ENCODE assay signal across 8 cellular contexts in the genomic region with DNA sequence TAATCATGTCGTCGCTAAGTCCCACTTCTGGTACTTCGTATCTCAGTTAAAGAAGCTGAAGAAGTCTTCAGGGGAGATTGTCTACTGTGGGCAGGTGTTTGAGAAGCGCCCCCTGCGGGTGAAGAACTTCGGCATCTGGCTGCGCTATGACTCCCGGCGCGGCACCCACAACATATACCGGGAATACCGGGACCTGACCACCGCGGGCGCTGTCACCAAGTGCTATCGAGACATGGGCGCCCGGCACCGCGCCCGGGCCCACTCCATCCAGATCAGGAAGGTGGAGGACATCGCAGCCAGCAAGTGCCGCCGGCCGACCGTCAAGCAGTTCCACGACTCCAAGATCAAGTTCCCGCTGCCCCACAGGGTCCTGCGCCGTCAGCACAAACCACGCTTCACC. TPM values are rescaled to one million over a fixed set of nuclear protein-coding genes. Genes with fewer than 3 reads are reported as not detected.
DNase-seq lines count a peak whose midpoint lies in the region; ATAC-seq and TF ChIP-seq lines count a peak whose summit lies in the region.

No MANE protein-coding gene starts in this region.

- no peaks in the 10 kb centered on the region for H3K36me3 Mint-ChIP-seq in activated T-helper 17 cell treated with anti-CD3 and anti-CD28 coated beads, Interleukin-2, amount 50 U/mL, for 72 hours (ENCODE audit: low read depth)

- no peak for TF ChIP-seq POLR2A in NB4 (IDR thresholded peaks at IDR 0.05; ENCODE audit: extremely low read depth, insufficient read length)

- no peaks in the 10 kb centered on the region for H3K27me3 ChIP-seq in right cardiac atrium (ENCODE audit: control insufficient read depth, insufficient read depth)

- 4% methylated on average over 31 of the region's 31 CpGs for WGBS in right cardiac atrium

- peaks cover 4% of the 10 kb centered on the region for H3K27me3 Mint-ChIP-seq in activated T-helper 17 cell treated with anti-CD3 and anti-CD28 coated beads, Interleukin-2, amount 50 U/mL, for 72 hours

- TF ChIP-seq CTCF in C4-2B (conservative IDR thresholded peaks at IDR 0.05) (peak; percentile 77), NB4 (IDR thresholded peaks at IDR 0.05; ENCODE audit: low read depth, low read length) (peak; percentile 44)

- no peaks in the 10 kb centered on the region for H3K4me1 Mint-ChIP-seq in activated T-helper 17 cell treated with anti-CD3 and anti-CD28 coated beads, Interleukin-2, amount 50 U/mL, for 72 hours

- no peaks in the 10 kb centered on the region for H3K9me3 Mint-ChIP-seq in activated T-helper 17 cell treated with anti-CD3 and anti-CD28 coated beads, Interleukin-2, amount 50 U/mL, for 72 hours

- intact Hi-C loops in right cardiac atrium (cut with DNase I) = loop anchor here in 3 of 4 donors (10.0 kb wide), 3 partner anchors 47 to 117 kb away; no protein-coding TSS in a partner anchor

- no peak overlapping the region for H3K4me3 ChIP-seq in NB4 (ENCODE audit: low read depth, low read length)
- no peak overlapping the region for H3K4me3 ChIP-seq in right cardiac atrium (ENCODE audit: low read length)

- peak overlapping the region; percentile 33 for H3K4me3 Mint-ChIP-seq in activated T-helper 17 cell treated with anti-CD3 and anti-CD28 coated beads, Interleukin-2, amount 50 U/mL, for 72 hours

- no peaks in the 10 kb centered on the region for H3K4me1 ChIP-seq in right cardiac atrium (ENCODE audit: control insufficient read depth, insufficient read depth, low read length)

- DNase-seq in NB4 (ENCODE audit: low read depth) (peak; percentile 61), right cardiac atrium (peak in 2 of 3 donors; percentile 76 to 83), cerebellum (ENCODE audit: low spot score) (no peak), NCI-H2081 (lab: John Stamatoyannopoulos, UW) (no peak), glomerular visceral epithelial cell (ENCODE audit: extremely low spot score) (no peak)
- DNase-seq in stimulated activated CD4-positive, alpha-beta T cell treated with anti-CD3 and anti-CD28 coated beads, Interleukin-1b, Interleukin-23, amount 100 ng/mL, for 48 hours = peak; percentile 36

- no peak overlapping the region for H3K27ac Mint-ChIP-seq in activated T-helper 17 cell treated with anti-CD3 and anti-CD28 coated beads, Interleukin-2, amount 50 U/mL, for 72 hours

- H3K9me3 ChIP-seq in right cardiac atrium (ENCODE audit: control insufficient read depth, low read length) = no peaks in the 10 kb centered on the region

- H3K27ac ChIP-seq in C4-2B = no peak overlapping the region
- no peak overlapping the region for H3K27ac ChIP-seq in right cardiac atrium (ENCODE audit: low read length)

- no peak for ATAC-seq in activated T-helper 17 cell treated with anti-CD3 and anti-CD28 coated beads, Interleukin-2, amount 50 U/mL, for 72 hours (replicated peaks)
- ATAC-seq in right cardiac atrium = no peak

RNA-seq across cellular contexts. Expression of a gene that starts 11.3 kb away (rescaled TPM):
- 10 to 100 TPM in 1 of 2 donors, 1 to 10 TPM in 1; 1.6 to 16.7 TPM for total RNA-seq in activated T-helper 17 cell treated with anti-CD3 and anti-CD28 coated beads, Interleukin-2, amount 50 U/mL, for 72 hours
- 10 to 100 TPM in 2 of 4 donors, 1 to 10 TPM in 2; 7.8 to 12.4 (median 11.0) TPM for total RNA-seq in right cardiac atrium
- polyA plus RNA-seq in right cardiac atrium = 9.1 TPM
- 21.0 TPM for total RNA-seq in cerebellum

RNA-seq across cellular contexts. Expression of a gene that starts 15.3 kb away (rescaled TPM):
- total RNA-seq in activated T-helper 17 cell treated with anti-CD3 and anti-CD28 coated beads, Interleukin-2, amount 50 U/mL, for 72 hours = under 1 TPM in 1 of 2 donors, not detected in 1; 0.13 TPM
- total RNA-seq in right cardiac atrium (under 1 TPM in 1 of 4 donors, not detected in 3; 0.14 TPM), cerebellum (0.45 TPM)
- not detected for polyA plus RNA-seq in right cardiac atrium

RNA-seq across cellular contexts. Expression of a gene that starts 25.5 kb away (rescaled TPM):
- 10 to 100 TPM in 1 of 2 donors, 1 to 10 TPM in 1; 1.1 to 26.1 TPM for total RNA-seq in activated T-helper 17 cell treated with anti-CD3 and anti-CD28 coated beads, Interleukin-2, amount 50 U/mL, for 72 hours
- 100 to 1,000 TPM; 107 to 191 (median 151) TPM for total RNA-seq in right cardiac atrium
- 131 TPM for polyA plus RNA-seq in right cardiac atrium
- 16.0 TPM for total RNA-seq in cerebellum

Comparison
In these comparisons a context has a peak if more than half of its experiments do, and no peak if none do; other contexts are left out.
1. DNase-seq: peak in NB4 (single experiment), right cardiac atrium (2 of 3) and stimulated activated CD4-positive, alpha-beta T cell treated with anti-CD3 and anti-CD28 coated beads, Interleukin-1b, Interleukin-23, amount 100 ng/mL, for 48 hours (single experiment); none in cerebellum (single experiment), NCI-H2081 (0 of 2) and glomerular visceral epithelial cell (single experiment).